In the genomic region with DNA sequence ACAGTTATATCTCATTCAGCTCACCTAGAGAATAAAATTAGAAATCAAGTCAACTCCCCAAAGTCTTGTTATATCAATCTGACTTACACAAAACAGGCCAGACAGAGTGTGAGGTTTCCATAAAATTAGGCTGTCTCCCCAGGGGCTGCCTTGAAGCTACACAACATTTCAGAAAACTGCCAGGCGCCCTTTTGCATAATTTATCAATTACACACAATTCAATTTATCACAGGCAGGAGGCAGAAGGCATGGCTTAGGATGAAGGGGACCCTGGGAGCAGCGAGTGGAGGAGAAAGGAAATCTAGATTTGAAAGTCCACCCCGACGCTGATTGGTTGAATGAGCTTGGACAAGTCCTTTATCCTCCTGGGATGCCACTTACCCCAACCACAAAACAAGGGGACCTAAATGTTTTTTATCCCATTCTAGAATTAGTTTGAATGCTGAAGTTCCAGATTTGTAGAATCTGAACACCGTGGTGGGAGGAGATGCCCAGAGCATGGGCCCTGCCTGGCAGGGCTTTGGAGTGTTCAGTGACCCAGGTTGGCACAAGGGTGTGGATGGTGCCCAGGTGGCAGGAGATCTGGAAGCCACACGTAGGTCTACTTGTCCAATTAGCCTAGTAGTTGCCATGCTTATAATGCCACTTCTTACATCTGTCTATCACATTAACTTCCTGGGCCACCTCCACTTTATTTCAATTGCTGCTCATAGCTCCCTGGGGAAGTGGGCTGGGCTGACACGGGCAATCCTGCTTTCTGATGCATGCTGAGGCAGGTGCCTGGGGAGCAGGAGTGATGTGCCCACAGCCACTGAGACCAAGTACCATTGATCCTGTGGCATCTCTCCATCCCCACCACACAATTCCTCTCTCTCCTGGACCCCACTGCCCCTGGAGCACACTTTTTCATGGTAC, we compare ENCODE assay signal across 18 cellular contexts.
"Had no signal": no experiment of that assay in that cellular context is flagged by ENCODE, and none has a peak within 500 bp of the region (broad histone marks: within the 10 kb centered on the region; RNA-seq: fewer than 3 reads in every experiment).

No MANE protein-coding gene starts in this region.

- DNase-seq: activated CD4-positive, CD25-positive, alpha-beta regulatory T cell; activated effector memory CD4-positive, alpha-beta T cell treated with anti-CD3 and anti-CD28 coated beads, Interleukin-2, amount 50 U/mL, for 16 hours; activated T-cell treated with anti-CD3 and anti-CD28 coated beads, Interleukin-2, amount 50 U/mL, for 1 hour; brain microvascular endothelial cell; effector memory CD8-positive, alpha-beta T cell; kidney; left ventricle myocardium inferior; stimulated activated CD4-positive, alpha-beta T cell treated with anti-CD3 and anti-CD28 coated beads, Interleukin-4, amount 100 ng/mL, for 1 hour; stimulated activated CD8-positive, alpha-beta memory T cell treated with anti-CD3 and anti-CD28 coated beads, Interleukin-4, amount 100 ng/mL, for 48 hours; upper lobe of left lung had no signal

- H3K4me3 ChIP-seq: gastroesophageal sphincter, left ventricle myocardium inferior, upper lobe of left lung had no signal

- H3K36me3 ChIP-seq: brain microvascular endothelial cell, gastroesophageal sphincter, left ventricle myocardium inferior, upper lobe of left lung had no signal

- H3K9me3 ChIP-seq: gastroesophageal sphincter, left ventricle myocardium inferior, upper lobe of left lung had no signal

- H3K4me3 Mint-ChIP-seq: dendritic cell treated with granulocyte-macrophage colony-stimulating factor and Interleukin-4, amounts not matched to agents 40 ng/mL and 50 ng/mL, for 4 days; effector memory CD8-positive, alpha-beta T cell; memory B cell; neural crest cell; stimulated activated naive CD8-positive, alpha-beta T cell treated with anti-CD3 and anti-CD28 coated beads, Interleukin-15, Interleukin-2, amounts not matched to agents 100 ng/mL and 50 ng/mL, for 24 hours had no signal

- H3K27me3 ChIP-seq: brain microvascular endothelial cell, gastroesophageal sphincter, upper lobe of left lung had no signal

- FAIRE-seq: kidney, TTC549 had no signal

- ATAC-seq: activated naive CD4-positive, alpha-beta T cell treated with anti-CD3 and anti-CD28 coated beads, Interleukin-2, amount 50 U/mL, for 72 hours; effector memory CD8-positive, alpha-beta T cell; gastroesophageal sphincter had no signal

- H3K9me3 Mint-ChIP-seq: activated naive CD4-positive, alpha-beta T cell treated with anti-CD3 and anti-CD28 coated beads, Interleukin-2, amount 50 U/mL, for 72 hours; dendritic cell treated with granulocyte-macrophage colony-stimulating factor and Interleukin-4, amounts not matched to agents 40 ng/mL and 50 ng/mL, for 4 days; effector memory CD8-positive, alpha-beta T cell; memory B cell; neural crest cell; stimulated activated naive CD8-positive, alpha-beta T cell treated with anti-CD3 and anti-CD28 coated beads, Interleukin-15, Interleukin-2, amounts not matched to agents 100 ng/mL and 50 ng/mL, for 24 hours had no signal

- H3K4me1 ChIP-seq: parathyroid adenoma had no signal

- H3K27ac Mint-ChIP-seq: activated naive CD4-positive, alpha-beta T cell treated with anti-CD3 and anti-CD28 coated beads, Interleukin-2, amount 50 U/mL, for 72 hours; dendritic cell treated with granulocyte-macrophage colony-stimulating factor and Interleukin-4, amounts not matched to agents 40 ng/mL and 50 ng/mL, for 4 days; effector memory CD8-positive, alpha-beta T cell; memory B cell; stimulated activated naive CD8-positive, alpha-beta T cell treated with anti-CD3 and anti-CD28 coated beads, Interleukin-15, Interleukin-2, amounts not matched to agents 100 ng/mL and 50 ng/mL, for 24 hours had no signal

- H3K36me3 Mint-ChIP-seq: activated naive CD4-positive, alpha-beta T cell treated with anti-CD3 and anti-CD28 coated beads, Interleukin-2, amount 50 U/mL, for 72 hours; memory B cell had no signal

- H3K27ac ChIP-seq: brain microvascular endothelial cell, gastroesophageal sphincter, left ventricle myocardium inferior, parathyroid adenoma, upper lobe of left lung had no signal
